Comparison of ENCODE assay signal across 21 cellular contexts in the genomic region with DNA sequence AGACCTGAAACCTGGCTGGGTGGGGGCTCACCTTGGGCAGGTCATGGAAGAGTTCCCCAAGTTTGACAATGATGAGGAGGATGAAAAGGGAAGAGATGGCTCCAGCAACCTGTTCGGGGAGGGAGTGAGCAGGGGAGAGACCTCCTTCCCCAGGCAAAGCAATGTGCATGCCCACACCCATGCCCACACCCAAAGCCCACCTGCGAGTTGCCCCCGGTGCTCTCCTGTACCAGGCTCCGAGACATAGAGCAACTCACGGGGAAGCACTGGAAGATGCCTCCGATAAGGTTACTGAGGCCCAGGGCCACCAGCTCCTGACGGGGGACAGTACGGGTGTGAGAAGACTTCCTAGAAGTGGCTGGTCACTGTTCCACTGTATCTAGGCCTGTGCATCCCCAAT. TPM values are rescaled to one million over a fixed set of nuclear protein-coding genes. Genes with fewer than 3 reads are reported as not detected.
DNase-seq lines count a peak whose midpoint lies in the region; ATAC-seq, FAIRE-seq and TF ChIP-seq lines count a peak whose summit lies in the region.
"Had no signal": no experiment of that assay in that cellular context is flagged by ENCODE, and none has a peak within 500 bp of the region (broad histone marks: within the 10 kb centered on the region; RNA-seq: fewer than 3 reads in every experiment).

No MANE protein-coding gene starts in this region.

- no peak overlapping the region for H3K4me2 ChIP-seq in astrocyte (ENCODE audit: low read length)
- H3K4me2 ChIP-seq: BLaER1 treated with 17β-estradiol and CSF1 and Interleukin-3, amounts not matched to agents 10 nM and 100 nM; GM23338 had no signal

- H4K20me1 ChIP-seq in astrocyte (ENCODE audit: insufficient read depth, low read length): peaks cover 34% of the 10 kb centered on the region

- H3K27me3 Mint-ChIP-seq in natural killer cell treated with Interleukin-12 subunit alpha and Interleukin-12 subunit beta and Interleukin-15 and Interleukin-18, amount 100 ng/mL, for 72 hours: no peaks in the 10 kb centered on the region
- H3K27me3 Mint-ChIP-seq in natural killer cell (ENCODE audit: low read depth in 2 of 2): no peaks in the 10 kb centered on the region
- no peaks in the 10 kb centered on the region for H3K27me3 Mint-ChIP-seq in astrocyte (ENCODE audit: low read depth, unreplicated experiment)
- no peaks in the 10 kb centered on the region for H3K27me3 Mint-ChIP-seq in memory B cell
- H3K27me3 Mint-ChIP-seq in T-helper 2 cell treated with Interferon-gamma antibody and Interleukin-4, amounts not matched to agents 5 μg/mL and 100 μg/mL, for 36 hours (ENCODE audit: low read depth): no peaks in the 10 kb centered on the region
- H3K27me3 Mint-ChIP-seq: B cell had no signal

- TF ChIP-seq CTCF in natural killer cell (IDR thresholded peaks at IDR 0.05): no peak
- no peak for TF ChIP-seq CTCF in astrocyte (IDR thresholded peaks at IDR 0.05; ENCODE audit: insufficient read depth, low read depth, low read length)

- ATAC-seq in natural killer cell treated with Interleukin-12 subunit alpha and Interleukin-12 subunit beta and Interleukin-15 and Interleukin-18, amount 100 ng/mL, for 72 hours: no peak
- ATAC-seq in natural killer cell (no peak), memory B cell (ENCODE audit: low read depth) (no peak)
- ATAC-seq: CD8-positive, alpha-beta T cell; GM23338; HCT116 had no signal

- H3K27ac Mint-ChIP-seq in natural killer cell treated with Interleukin-12 subunit alpha and Interleukin-12 subunit beta and Interleukin-15 and Interleukin-18, amount 100 ng/mL, for 72 hours: no peak overlapping the region
- no peak overlapping the region for H3K27ac Mint-ChIP-seq in natural killer cell
- no peak overlapping the region for H3K27ac Mint-ChIP-seq in astrocyte (ENCODE audit: unreplicated experiment)
- H3K27ac Mint-ChIP-seq in memory B cell: peak overlapping the region; percentile 48
- no peak overlapping the region for H3K27ac Mint-ChIP-seq in T-helper 2 cell treated with Interferon-gamma antibody and Interleukin-4, amounts not matched to agents 5 μg/mL and 100 μg/mL, for 36 hours
- H3K27ac Mint-ChIP-seq: B cell; CD8-positive, alpha-beta T cell; GM23338; HFFc6 had no signal

- no peaks in the 10 kb centered on the region for H3K9me3 Mint-ChIP-seq in natural killer cell treated with Interleukin-12 subunit alpha and Interleukin-12 subunit beta and Interleukin-15 and Interleukin-18, amount 100 ng/mL, for 72 hours
- no peaks in the 10 kb centered on the region for H3K9me3 Mint-ChIP-seq in natural killer cell
- no peaks in the 10 kb centered on the region for H3K9me3 Mint-ChIP-seq in astrocyte (ENCODE audit: unreplicated experiment)
- H3K9me3 Mint-ChIP-seq in memory B cell: no peaks in the 10 kb centered on the region
- H3K9me3 Mint-ChIP-seq in T-helper 2 cell treated with Interferon-gamma antibody and Interleukin-4, amounts not matched to agents 5 μg/mL and 100 μg/mL, for 36 hours: no peaks in the 10 kb centered on the region
- H3K9me3 Mint-ChIP-seq: CD8-positive, alpha-beta T cell; GM23338; HFFc6 had no signal

- no peak for FAIRE-seq in astrocyte (lab: Jason Lieb, UNC)
- FAIRE-seq: H54 had no signal

- no peak overlapping the region for H3K4me3 Mint-ChIP-seq in natural killer cell treated with Interleukin-12 subunit alpha and Interleukin-12 subunit beta and Interleukin-15 and Interleukin-18, amount 100 ng/mL, for 72 hours
- H3K4me3 Mint-ChIP-seq in natural killer cell: no peak overlapping the region
- peak overlapping the region; percentile 66 for H3K4me3 Mint-ChIP-seq in astrocyte (ENCODE audit: unreplicated experiment)
- no peak overlapping the region for H3K4me3 Mint-ChIP-seq in memory B cell
- no peak overlapping the region for H3K4me3 Mint-ChIP-seq in T-helper 2 cell treated with Interferon-gamma antibody and Interleukin-4, amounts not matched to agents 5 μg/mL and 100 μg/mL, for 36 hours
- H3K4me3 Mint-ChIP-seq: B cell; CD8-positive, alpha-beta T cell; GM23338; HFFc6 had no signal

- peaks cover 7 to 13% of the 10 kb centered on the region in 2 donors for H3K4me1 Mint-ChIP-seq in natural killer cell treated with Interleukin-12 subunit alpha and Interleukin-12 subunit beta and Interleukin-15 and Interleukin-18, amount 100 ng/mL, for 72 hours (ENCODE audit: low read depth in 2 of 2)
- H3K4me1 Mint-ChIP-seq in natural killer cell: peaks cover 0 to 25% of the 10 kb centered on the region in 2 donors
- peaks cover 7% of the 10 kb centered on the region for H3K4me1 Mint-ChIP-seq in astrocyte (ENCODE audit: low read depth, unreplicated experiment)
- peaks cover 6% of the 10 kb centered on the region for H3K4me1 Mint-ChIP-seq in memory B cell
- H3K4me1 Mint-ChIP-seq in T-helper 2 cell treated with Interferon-gamma antibody and Interleukin-4, amounts not matched to agents 5 μg/mL and 100 μg/mL, for 36 hours (ENCODE audit: low read depth): peaks cover 8% of the 10 kb centered on the region

- no peak overlapping the region for H3K4me3 ChIP-seq in astrocyte (ENCODE audit: insufficient read depth, low read depth, low read length)
- H3K4me3 ChIP-seq: BLaER1 treated with 17β-estradiol and CSF1 and Interleukin-3, amounts not matched to agents 10 nM and 100 nM; GM23338 had no signal

- H3K27ac ChIP-seq in astrocyte (ENCODE audit: low read depth, low read length): no peak overlapping the region
- H3K27ac ChIP-seq: BLaER1 treated with 17β-estradiol and CSF1 and Interleukin-3, amounts not matched to agents 10 nM and 100 nM; HL-60 had no signal

- peaks cover 6% of the 10 kb centered on the region for H3K4me1 ChIP-seq in astrocyte (ENCODE audit: insufficient read depth, low read length)

- H3K9ac ChIP-seq in astrocyte (ENCODE audit: low read length): no peak overlapping the region
- H3K9ac ChIP-seq: BLaER1 treated with 17β-estradiol and CSF1 and Interleukin-3, amounts not matched to agents 10 nM and 100 nM had no signal

- peaks cover 10% of the 10 kb centered on the region for H3K36me3 Mint-ChIP-seq in natural killer cell treated with Interleukin-12 subunit alpha and Interleukin-12 subunit beta and Interleukin-15 and Interleukin-18, amount 100 ng/mL, for 72 hours
- H3K36me3 Mint-ChIP-seq in natural killer cell (no peaks in the 10 kb centered on the region), astrocyte (ENCODE audit: low read depth, unreplicated experiment) (peaks cover 40% of the 10 kb centered on the region), memory B cell (peaks cover 5% of the 10 kb centered on the region)
- peaks cover 37% of the 10 kb centered on the region for H3K36me3 Mint-ChIP-seq in T-helper 2 cell treated with Interferon-gamma antibody and Interleukin-4, amounts not matched to agents 5 μg/mL and 100 μg/mL, for 36 hours (ENCODE audit: low read depth)

- H3K9me3 ChIP-seq in astrocyte (ENCODE audit: insufficient read depth, low read depth, low read length): no peaks in the 10 kb centered on the region
- H3K9me3 ChIP-seq: BLaER1 treated with 17β-estradiol and CSF1 and Interleukin-3, amounts not matched to agents 10 nM and 100 nM had no signal

- H3K79me2 ChIP-seq in astrocyte (ENCODE audit: insufficient read depth, low read length): peaks cover 22% of the 10 kb centered on the region

- peaks cover 6% of the 10 kb centered on the region for H3K36me3 ChIP-seq in astrocyte (ENCODE audit: insufficient read depth, low read length)

- no peaks in the 10 kb centered on the region for H3K27me3 ChIP-seq in astrocyte (ENCODE audit: insufficient read depth, low read length)
- H3K27me3 ChIP-seq: BLaER1 treated with 17β-estradiol and CSF1 and Interleukin-3, amounts not matched to agents 10 nM and 100 nM had no signal

- no peak overlapping the region for H2AFZ ChIP-seq in astrocyte (ENCODE audit: low read depth, low read length)
- H2AFZ ChIP-seq: GM23338 had no signal

- intact Hi-C loops in natural killer cell (cut with micrococcal nuclease) (no loop called here), posterior vena cava (cut with DNase I) (no loop called here)

- DNase-seq in natural killer cell treated with Interleukin-12 subunit alpha and Interleukin-12 subunit beta and Interleukin-15 and Interleukin-18, amount 100 ng/mL, for 72 hours (ENCODE audit: low spot score): peak; percentile 18
- DNase-seq in natural killer cell: no peak
- DNase-seq in astrocyte (ENCODE audit: low read depth): no peak
- DNase-seq in memory B cell (ENCODE audit: low spot score in 2 of 2): no peak
- DNase-seq in posterior vena cava (ENCODE audit: low spot score): peak; percentile 68
- DNase-seq in SIG-M5 treated with dmso at 0.1 percent for 504 hours (lab: John Stamatoyannopoulos, UW; ENCODE audit: unreplicated experiment): no peak
- no peak for DNase-seq in effector CD8-positive, alpha-beta T cell (lab: John Stamatoyannopoulos, UW)
- DNase-seq in T-helper 2 cell treated with Interferon-gamma antibody and Interleukin-4, amounts not matched to agents 5 μg/mL and 100 μg/mL, for 36 hours (ENCODE audit: low spot score): no peak
- DNase-seq: Calu3; CD8-positive, alpha-beta T cell; DMS79 treated with DMSO at 0.1 percent for 48 hours; GF-D8; HFFc6 had no signal

RNA-seq across cellular contexts. Expression of a gene that starts 4.9 kb away (rescaled TPM):
- total RNA-seq in natural killer cell treated with Interleukin-12 subunit alpha and Interleukin-12 subunit beta and Interleukin-15 and Interleukin-18, amount 100 ng/mL, for 72 hours: 10 to 100 TPM; 31.3 to 62.4 TPM
- total RNA-seq in natural killer cell (10 to 100 TPM; 25.8 to 37.6 (median 32.3) TPM), astrocyte (30.3 and 32.0 TPM in 2 replicates), posterior vena cava (10 to 100 TPM in 1 of 2 donors, 1 to 10 TPM in 1; 7.0 to 11.7 TPM)

RNA-seq across cellular contexts. Expression of a gene that starts 8.8 kb away (rescaled TPM):
- not detected for total RNA-seq in natural killer cell treated with Interleukin-12 subunit alpha and Interleukin-12 subunit beta and Interleukin-15 and Interleukin-18, amount 100 ng/mL, for 72 hours
- total RNA-seq in natural killer cell (not detected), astrocyte (0.36 and 0.48 TPM in 2 replicates), posterior vena cava (not detected)
- total RNA-seq: A172; B cell; Calu3; CD8-positive, alpha-beta T cell; GM23338; HT1080 had no signal

RNA-seq across cellular contexts. Expression of a gene that starts 21.0 kb away (rescaled TPM):
- 100 to 1,000 TPM; 171 to 211 TPM for total RNA-seq in natural killer cell treated with Interleukin-12 subunit alpha and Interleukin-12 subunit beta and Interleukin-15 and Interleukin-18, amount 100 ng/mL, for 72 hours
- total RNA-seq in natural killer cell: 100 to 1,000 TPM; 117 to 139 (median 124) TPM
- total RNA-seq in astrocyte: 190 and 199 TPM in 2 replicates
- 100 to 1,000 TPM; 134 to 135 TPM for total RNA-seq in posterior vena cava

RNA-seq across cellular contexts. Expression of a gene that starts 32.3 kb away (rescaled TPM):
- total RNA-seq in natural killer cell treated with Interleukin-12 subunit alpha and Interleukin-12 subunit beta and Interleukin-15 and Interleukin-18, amount 100 ng/mL, for 72 hours: 10 to 100 TPM in 1 of 2 donors, 1 to 10 TPM in 1; 4.4 to 20.1 TPM
- total RNA-seq in natural killer cell: 1 to 10 TPM; 2.0 to 3.4 (median 2.6) TPM
- 8.6 and 10.2 TPM in 2 replicates for total RNA-seq in astrocyte
- total RNA-seq in posterior vena cava: under 1 TPM; 0.65 to 0.67 TPM

RNA-seq across cellular contexts. Expression of a gene that starts 35.3 kb away (rescaled TPM):
- total RNA-seq in natural killer cell treated with Interleukin-12 subunit alpha and Interleukin-12 subunit beta and Interleukin-15 and Interleukin-18, amount 100 ng/mL, for 72 hours: 1 to 10 TPM; 1.5 to 1.8 TPM
- total RNA-seq in natural killer cell: 1 to 10 TPM in 2 of 3 donors, under 1 TPM in 1; 0.54 to 1.7 (median 1.4) TPM
- total RNA-seq in astrocyte: 25.8 and 28.7 TPM in 2 replicates
- 1 to 10 TPM; 4.2 to 5.3 TPM for total RNA-seq in posterior vena cava

Comparison
In these comparisons a context has a peak if more than half of its experiments do, and no peak if none do; other contexts are left out.
1. DNase-seq: peak in natural killer cell treated with Interleukin-12 subunit alpha and Interleukin-12 subunit beta and Interleukin-15 and Interleukin-18, amount 100 ng/mL, for 72 hours (single experiment) and posterior vena cava (single experiment); none in natural killer cell (single experiment), astrocyte (single experiment), memory B cell (0 of 2), SIG-M5 treated with dmso at 0.1 percent for 504 hours (single experiment), effector CD8-positive, alpha-beta T cell (single experiment) and T-helper 2 cell treated with Interferon-gamma antibody and Interleukin-4, amounts not matched to agents 5 μg/mL and 100 μg/mL, for 36 hours (single experiment).